Comparison of ENCODE assay signal across 8 cellular contexts in genomic region chr1:25796807-25797458, GRCh38. TPM values are rescaled to one million over a fixed set of nuclear protein-coding genes. Genes with fewer than 3 reads are reported as not detected.
DNase-seq lines count a peak whose midpoint lies in the region; ATAC-seq and TF ChIP-seq lines count a peak whose summit lies in the region.

No MANE protein-coding gene starts in this region.

- no peak overlapping the region for H3K4me3 ChIP-seq in endodermal cell (ENCODE audit: low read length)
- H3K4me3 ChIP-seq in mucosa of descending colon = no peak overlapping the region

- no peak overlapping the region for H3K9ac ChIP-seq in endodermal cell (ENCODE audit: extremely low read depth, low read length, poor library complexity, severe bottlenecking)

- no peak overlapping the region for H3K4me3 Mint-ChIP-seq in endodermal cell

- intact Hi-C loops in mucosa of descending colon (cut with DNase I, micrococcal nuclease) = loop anchor here (5.0 to 10.0 kb wide), 2 partner anchors 182 to 190 kb away; partner anchors contain the start of gene MAN1C1 (in 1 of the 2)

- H3K9me3 Mint-ChIP-seq in endodermal cell = no peaks in the 10 kb centered on the region

- H3K9me3 ChIP-seq in endodermal cell (ENCODE audit: control insufficient read depth, low read length) (no peaks in the 10 kb centered on the region), mucosa of descending colon (no peaks in the 10 kb centered on the region)

- ATAC-seq in mucosa of descending colon = peak; percentile 76
- no peak for ATAC-seq in HG02588 (IDR thresholded peaks at IDR 0.05; ENCODE audit: unreplicated experiment)

- peak in 12 of 14 donors; percentile 26 to 79 (median 67) for DNase-seq in C1 segment of cervical spinal cord (lab: John Stamatoyannopoulos, UW)
- DNase-seq in HuH-7 (ENCODE audit: low spot score) = peak; percentile 83
- peak; percentile 74 for DNase-seq in NOMO-1 treated with DMSO at 0.1 percent for 48 hours (lab: John Stamatoyannopoulos, UW; ENCODE audit: unreplicated experiment)
- peak; percentile 47 to 82 (median 80) for DNase-seq in activated CD8-positive, alpha-beta memory T cell treated with anti-CD3 and anti-CD28 coated beads for 48 hours (ENCODE audit: low read depth in 2 of 3, low spot score in 2 of 3)
- DNase-seq in endodermal cell = peak; percentile 97
- DNase-seq in mucosa of descending colon = peak; percentile 87 to 96 (median 92)
- peak; percentile 61 to 84 for DNase-seq in stimulated activated CD8-positive, alpha-beta memory T cell treated with anti-CD3 and anti-CD28 coated beads, Interleukin-4, amount 100 ng/mL, for 4 hours (ENCODE audit: low read depth in 2 of 2, low spot score in 1 of 2)

- H3K27ac Mint-ChIP-seq in endodermal cell = peak overlapping the region; percentile 14

- TF ChIP-seq CTCF in endodermal cell (conservative IDR thresholded peaks at IDR 0.05) (peak; percentile 89), mucosa of descending colon (IDR thresholded peaks at IDR 0.05) (peak; percentile 62)

- H3K36me3 Mint-ChIP-seq in endodermal cell (ENCODE audit: low read depth) = no peaks in the 10 kb centered on the region

- no peak overlapping the region for H3K27ac ChIP-seq in endodermal cell (ENCODE audit: low read depth, low read length)

- no peaks in the 10 kb centered on the region for H3K36me3 ChIP-seq in endodermal cell (ENCODE audit: control insufficient read depth, insufficient read depth, low read length)
- no peaks in the 10 kb centered on the region for H3K36me3 ChIP-seq in mucosa of descending colon (ENCODE audit: low read depth)

- peaks cover 20% of the 10 kb centered on the region for H3K4me1 Mint-ChIP-seq in endodermal cell

- WGBS in endodermal cell (ENCODE audit: insufficient coverage in 1 of 2, insufficient read length in 1 of 2), 2 experiments = 14 to 26% methylated on average over 8 to 10 of the region's 19 CpGs

- H3K27me3 ChIP-seq in endodermal cell (ENCODE audit: control insufficient read depth, insufficient read depth, low read length, poor library complexity, severe bottlenecking) = no peaks in the 10 kb centered on the region

- H3K4me1 ChIP-seq in endodermal cell (ENCODE audit: control insufficient read depth, insufficient read depth, low read length) = peaks cover 6% of the 10 kb centered on the region
- no peaks in the 10 kb centered on the region for H3K4me1 ChIP-seq in mucosa of descending colon (ENCODE audit: low read depth)

- no peaks in the 10 kb centered on the region for H3K27me3 Mint-ChIP-seq in endodermal cell (ENCODE audit: insufficient read depth)

RNA-seq across cellular contexts. Expression of gene SELENON, which starts 3.1 kb away (rescaled TPM):
- 10 to 100 TPM; 91.2 to 93.3 TPM for total RNA-seq in endodermal cell
- 127 TPM for polyA plus RNA-seq in endodermal cell (2013, experiment 1 of 2)
- polyA plus RNA-seq in endodermal cell (2013, experiment 2 of 2) = 114 TPM
- total RNA-seq in mucosa of descending colon = 10 to 100 TPM; 29.6 to 45.1 (median 35.9) TPM

RNA-seq across cellular contexts. Expression of gene MTFR1L, which starts 22.8 kb away (rescaled TPM):
- total RNA-seq in endodermal cell = 10 to 100 TPM; 31.6 to 36.2 TPM
- polyA plus RNA-seq in endodermal cell (2013, experiment 1 of 2) = 55.7 TPM
- polyA plus RNA-seq in endodermal cell (2013, experiment 2 of 2) = 50.5 TPM
- 10 to 100 TPM; 46.2 to 94.3 (median 83.0) TPM for total RNA-seq in mucosa of descending colon
